1 cellular context compared by ENCODE assay signal in the genomic region with DNA sequence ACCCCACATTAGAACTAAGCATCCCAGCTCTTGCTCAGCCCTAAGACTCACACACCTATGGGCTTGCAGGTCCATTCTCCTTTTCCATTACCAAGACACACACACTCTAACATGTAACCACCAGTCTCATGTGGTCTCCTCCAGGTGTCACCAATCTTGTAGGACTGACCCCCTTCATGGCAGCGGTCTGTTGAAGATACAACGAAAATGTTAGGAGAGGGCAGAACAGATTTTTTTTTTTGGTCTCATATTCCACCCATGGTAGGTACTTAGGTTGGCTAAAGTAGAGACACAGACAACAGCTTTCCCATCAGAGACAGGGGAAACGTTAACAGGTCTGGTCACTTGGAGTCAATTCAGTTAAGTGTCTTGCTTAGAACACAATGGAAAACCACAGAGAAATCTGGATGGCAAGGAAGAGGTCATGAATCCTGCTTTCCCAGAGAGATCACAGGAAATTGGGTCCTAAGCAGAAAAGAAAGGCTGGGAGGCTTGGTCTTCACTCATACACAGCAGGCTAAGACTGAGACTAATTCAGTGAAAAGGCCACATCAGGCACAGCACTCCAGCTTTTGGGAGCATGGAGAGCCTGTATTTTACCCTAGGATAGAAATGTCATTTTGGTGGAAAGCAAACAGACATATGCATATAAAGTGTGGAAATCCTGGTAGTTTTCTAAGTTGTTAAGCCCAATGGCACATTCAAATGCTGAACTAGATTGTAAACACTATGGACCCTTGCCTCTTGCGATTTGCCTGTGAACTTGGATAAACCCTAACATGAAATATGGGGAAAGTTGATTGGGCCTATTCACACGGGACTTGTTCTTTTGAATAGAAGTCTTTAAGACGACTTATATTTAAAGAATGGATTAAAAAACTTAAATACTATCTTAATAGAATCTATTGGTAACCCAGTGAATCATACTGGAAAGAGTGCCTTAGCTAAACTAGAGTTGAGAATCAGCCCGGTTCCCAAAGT.
TF ChIP-seq lines count a peak whose summit lies in the region.

No MANE protein-coding gene starts in this region.

TF ChIP-seq in A549, 52 proteins besides CTCF, POLR2A, EP300 and RAD21:
- TF ChIP-seq CHD2 (IDR thresholded peaks at IDR 0.05; ENCODE audit: low read length, partially characterized antibody) (no peak), HOXA7 (CRISPR knock-in tag; IDR thresholded peaks at IDR 0.05) (no peak), ESRRA (IDR thresholded peaks at IDR 0.05; ENCODE audit: borderline replicate concordance, low read length) (no peak), FOXS1 (CRISPR knock-in tag; IDR thresholded peaks at IDR 0.05) (no peak)
- TF ChIP-seq, protein P1, sequence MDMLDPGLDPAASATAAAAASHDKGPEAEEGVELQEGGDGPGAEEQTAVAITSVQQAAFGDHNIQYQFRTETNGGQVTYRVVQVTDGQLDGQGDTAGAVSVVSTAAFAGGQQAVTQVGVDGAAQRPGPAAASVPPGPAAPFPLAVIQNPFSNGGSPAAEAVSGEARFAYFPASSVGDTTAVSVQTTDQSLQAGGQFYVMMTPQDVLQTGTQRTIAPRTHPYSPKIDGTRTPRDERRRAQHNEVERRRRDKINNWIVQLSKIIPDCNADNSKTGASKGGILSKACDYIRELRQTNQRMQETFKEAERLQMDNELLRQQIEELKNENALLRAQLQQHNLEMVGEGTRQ (IDR thresholded peaks at IDR 0.05): no peak
